Comparison of ENCODE assay signal across 3 cellular contexts in the genomic region with DNA sequence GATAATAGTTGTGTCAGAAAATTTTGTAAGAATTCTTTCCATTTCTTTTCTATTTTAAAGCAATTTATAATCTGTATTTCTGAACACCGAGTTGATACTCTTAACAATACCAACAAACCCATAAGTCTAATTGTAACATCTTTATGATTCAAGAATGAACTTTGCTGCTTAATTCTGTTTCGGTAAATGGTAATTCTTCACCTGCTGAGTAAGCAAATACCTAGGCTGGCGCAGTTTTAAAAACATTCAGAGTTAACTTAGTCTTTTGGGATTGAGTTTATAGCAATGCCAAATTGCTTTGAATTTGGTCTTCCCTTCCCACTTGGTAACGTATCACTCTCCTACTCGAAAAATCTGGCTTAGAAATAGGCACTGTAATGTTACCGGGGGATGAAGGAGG.
TF ChIP-seq lines count a peak whose summit lies in the region.

No MANE protein-coding gene starts in this region.

TF ChIP-seq in A549, 52 proteins besides CTCF, POLR2A, EP300 and RAD21:
- TF ChIP-seq CEBPB (IDR thresholded peaks at IDR 0.05): no peak
- TF ChIP-seq JUNB (IDR thresholded peaks at IDR 0.05): no peak
- no peak for TF ChIP-seq EHMT2 (IDR thresholded peaks at IDR 0.05; ENCODE audit: low read depth)
- peak; percentile 53 for TF ChIP-seq MAFK (IDR thresholded peaks at IDR 0.05; ENCODE audit: partially characterized antibody)

TF ChIP-seq in IMR-90, 13 proteins besides CTCF, POLR2A, EP300 and RAD21:
- no peak for TF ChIP-seq BHLHE40 (IDR thresholded peaks at IDR 0.05; ENCODE audit: low read depth, low read length)
- peak; percentile 67 for TF ChIP-seq MAFK (IDR thresholded peaks at IDR 0.05; ENCODE audit: low read depth, low read length)

TF ChIP-seq in H1, 55 proteins besides CTCF, POLR2A, EP300 and RAD21:
- TF ChIP-seq RNF2 (IDR thresholded peaks at IDR 0.05; ENCODE audit: borderline replicate concordance, low read depth, low read length, missing control alignments, poor library complexity, severe bottlenecking) (no peak), TEAD4 (IDR thresholded peaks at IDR 0.05; ENCODE audit: low read depth, low read length) (no peak), KDM4A (IDR thresholded peaks at IDR 0.05; ENCODE audit: low read depth, low read length, severe bottlenecking) (no peak), SIN3A (conservative IDR thresholded peaks at IDR 0.05 in 1 of 2, IDR thresholded peaks at IDR 0.05 in 1 of 2; ENCODE audit: low read depth in 1 of 2, low read length in 2 of 2) (no peak), MAFK (IDR thresholded peaks at IDR 0.05; ENCODE audit: low read depth, low read length) (0 out of 2 replicates have a peak, but pooled peaks have one; percentile 7)
TF ChIP-seq in H1: peak in this region for 1.
